Comparison of ENCODE assay signal across 21 cellular contexts in the genomic region with DNA sequence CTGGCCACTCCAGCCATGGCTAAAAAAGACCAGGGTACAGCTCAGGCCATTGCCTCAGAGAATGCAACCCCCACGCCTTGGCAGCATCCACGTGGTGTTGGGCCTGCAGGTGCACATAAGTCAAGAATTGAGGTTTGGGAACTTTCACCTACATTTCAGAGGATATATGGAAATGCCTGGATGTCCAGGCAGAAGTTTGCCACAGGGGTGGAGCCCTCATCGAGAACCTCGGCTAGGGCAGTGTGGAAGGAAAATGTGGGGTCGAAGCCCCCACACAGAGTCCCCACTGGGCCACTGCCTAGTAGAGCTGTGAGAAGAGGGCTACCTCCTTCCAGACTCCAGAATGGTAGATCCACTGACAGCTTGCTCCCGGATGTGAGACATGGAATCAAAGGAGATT.
"Had no signal": no experiment of that assay in that cellular context is flagged by ENCODE, and none has a peak within 500 bp of the region (broad histone marks: within the 10 kb centered on the region; RNA-seq: fewer than 3 reads in every experiment).

No MANE protein-coding gene starts in this region.

- DNase-seq: effector memory CD8-positive, alpha-beta T cell; hypothalamus; immature natural killer cell; islet precursor cell; kidney glomerular epithelial cell; left colon; left ventricle myocardium inferior; mammary epithelial cell; mesendoderm; midbrain; naive thymus-derived CD4-positive, alpha-beta T cell; stimulated activated CD4-positive, alpha-beta T cell treated with anti-CD3 and anti-CD28 coated beads, Interleukin-12 subunit alpha, Interleukin-12 subunit beta, amount 100 ng/mL, for 4 hours; stimulated activated CD4-positive, alpha-beta T cell treated with anti-CD3 and anti-CD28 coated beads, Interleukin-1b, Interleukin-23, amount 100 ng/mL, for 48 hours; stimulated activated CD4-positive, alpha-beta T cell treated with anti-CD3 and anti-CD28 coated beads, Interleukin-4, amount 100 ng/mL, for 1 hour; stimulated activated CD8-positive, alpha-beta memory T cell treated with anti-CD3 and anti-CD28 coated beads, Interleukin-4, amount 100 ng/mL, for 48 hours; stimulated activated naive CD8-positive, alpha-beta T cell treated with anti-CD3 and anti-CD28 coated beads, Interleukin-15, amount 100 ng/mL, for 72 hours; thyroid gland; trophoblast cell had no signal

- H3K27ac Mint-ChIP-seq: effector memory CD8-positive, alpha-beta T cell; immature natural killer cell; naive thymus-derived CD4-positive, alpha-beta T cell; nephron; neural progenitor cell had no signal

- H3K4me1 Mint-ChIP-seq: nephron; neural progenitor cell; stimulated activated naive CD8-positive, alpha-beta T cell treated with anti-CD3 and anti-CD28 coated beads, Interleukin-15, amount 100 ng/mL, for 72 hours had no signal

- ATAC-seq: effector memory CD8-positive, alpha-beta T cell; left colon; naive thymus-derived CD4-positive, alpha-beta T cell; sciatic nerve; stimulated activated naive CD8-positive, alpha-beta T cell treated with anti-CD3 and anti-CD28 coated beads, Interleukin-15, amount 100 ng/mL, for 72 hours had no signal

- H3K4me3 Mint-ChIP-seq: effector memory CD8-positive, alpha-beta T cell; immature natural killer cell; naive thymus-derived CD4-positive, alpha-beta T cell; nephron; neural progenitor cell; stimulated activated naive CD8-positive, alpha-beta T cell treated with anti-CD3 and anti-CD28 coated beads, Interleukin-15, amount 100 ng/mL, for 72 hours had no signal

- H3K27me3 Mint-ChIP-seq: stimulated activated naive CD8-positive, alpha-beta T cell treated with anti-CD3 and anti-CD28 coated beads, Interleukin-15, amount 100 ng/mL, for 72 hours had no signal
